In genomic region chr5:168895295-168896019, GRCh38 we compare ENCODE assay signal across 23 cellular contexts.
DNase-seq lines count a peak whose midpoint lies in the region; ATAC-seq and TF ChIP-seq lines count a peak whose summit lies in the region.
"Had no signal": no experiment of that assay in that cellular context is flagged by ENCODE, and none has a peak within 500 bp of the region (broad histone marks: within the 10 kb centered on the region; RNA-seq: fewer than 3 reads in every experiment).

No MANE protein-coding gene starts in this region.

- no peak overlapping the region for H3K27ac ChIP-seq in HEK293 (ENCODE audit: extremely low read depth, low read depth, low read length)
- H3K27ac ChIP-seq in upper lobe of right lung: no peak overlapping the region
- H3K27ac ChIP-seq: BLaER1 had no signal

- peak overlapping the region; percentile 21 for H3K4me2 ChIP-seq in Loucy (ENCODE audit: low read depth, low read length, poor library complexity, severe bottlenecking)
- H3K4me2 ChIP-seq: BLaER1 had no signal

- no peaks in the 10 kb centered on the region for H4K20me1 ChIP-seq in Loucy (ENCODE audit: insufficient read depth, low read length, poor library complexity, severe bottlenecking)
- H4K20me1 ChIP-seq: BLaER1 had no signal

- intact Hi-C loops in upper lobe of right lung (cut with DNase I): no loop called here

- no peak for ATAC-seq in SK-N-SH treated with all-trans-retinoic acid at 6 μM for 48 hours
- no peak for ATAC-seq in upper lobe of right lung
- ATAC-seq: GM12878 had no signal

- H3K79me2 ChIP-seq in Loucy (ENCODE audit: insufficient read depth, low read length): no peaks in the 10 kb centered on the region

- H2AFZ ChIP-seq in Loucy (ENCODE audit: low read length): no peak overlapping the region

- H3F3A ChIP-seq in Loucy (ENCODE audit: low read depth): no peaks in the 10 kb centered on the region

- CTCF ChIA-PET in HEK293 (lab: Yijun Ruan, JAX): interaction anchor here (0.6 kb wide), 1 partner anchor 77 kb away, joined by 3 read pairs; no protein-coding TSS in a partner anchor

- H3K4me1 ChIP-seq in HEK293 (ENCODE audit: control insufficient read depth, insufficient read depth, low read length) (peaks cover 12% of the 10 kb centered on the region), Loucy (ENCODE audit: insufficient read depth, low read length, poor library complexity, severe bottlenecking) (peaks cover 65% of the 10 kb centered on the region), upper lobe of right lung (no peaks in the 10 kb centered on the region)

- H3K36me3 ChIP-seq in HEK293 (ENCODE audit: control insufficient read depth in 2 of 2, insufficient read depth in 1 of 2, low read length in 2 of 2): no peaks in the 10 kb centered on the region
- H3K36me3 ChIP-seq in Loucy (ENCODE audit: insufficient read depth, low read length): no peaks in the 10 kb centered on the region
- no peaks in the 10 kb centered on the region for H3K36me3 ChIP-seq in upper lobe of right lung
- H3K36me3 ChIP-seq: BE2C, BLaER1 had no signal

- TF ChIP-seq CTCF in HEK293 (tag by site-specific recombination; IDR thresholded peaks at IDR 0.05) (no peak), Loucy (conservative IDR thresholded peaks at IDR 0.05; ENCODE audit: low read length) (no peak), upper lobe of right lung (IDR thresholded peaks at IDR 0.05) (no peak)

- H3K9ac ChIP-seq in Loucy (ENCODE audit: low read depth, low read length, poor library complexity, severe bottlenecking): no peak overlapping the region
- H3K9ac ChIP-seq: BLaER1 had no signal

- H3K9me3 ChIP-seq in HEK293 (ENCODE audit: control insufficient read depth, insufficient read depth, low read depth, low read length) (no peaks in the 10 kb centered on the region), Loucy (ENCODE audit: insufficient read depth, low read depth, low read length) (no peaks in the 10 kb centered on the region), upper lobe of right lung (no peaks in the 10 kb centered on the region)
- H3K9me3 ChIP-seq: BE2C, BLaER1 had no signal

- POLR2A ChIA-PET in HEK293 (lab: Yijun Ruan, JAX): no interaction called here

- H3K9me2 ChIP-seq in Loucy (replicated peaks; ENCODE audit: low read depth, low read length): no peaks in the 10 kb centered on the region

- no peak for DNase-seq in upper lobe of right lung
- no peak for DNase-seq in NK-92 treated with Interleukin-12 subunit alpha and Interleukin-12 subunit beta, amount 100 ng/mL, for 24 hours (lab: John Stamatoyannopoulos, UW)
- DNase-seq in stimulated activated CD4-positive, alpha-beta T cell treated with anti-CD3 and anti-CD28 coated beads, Interleukin-15, amount 100 ng/mL, for 24 hours: no peak
- DNase-seq: 8988T; ACHN; BE2C; C1 segment of cervical spinal cord; CD4-positive, alpha-beta memory T cell; CD4-positive, CD25-positive, alpha-beta regulatory T cell; CD8-positive, alpha-beta memory T cell; COR-L47; DMS 273 treated with DMSO at 0.1 percent for 48 hours; DMS153; DMS53; DMS79; DND-41; EL; GDM1 had no signal

- H3K27me3 ChIP-seq in Loucy (ENCODE audit: insufficient read depth, low read length, poor library complexity, severe bottlenecking) (no peaks in the 10 kb centered on the region), upper lobe of right lung (peaks cover 4% of the 10 kb centered on the region)
- H3K27me3 ChIP-seq: BE2C, BLaER1 had no signal

- no peak overlapping the region for H3K4me3 ChIP-seq in HEK293 (ENCODE audit: low read depth, low read length)
- H3K4me3 ChIP-seq in Loucy (ENCODE audit: low read length, poor library complexity, severe bottlenecking): no peak overlapping the region
- H3K4me3 ChIP-seq in upper lobe of right lung: no peak overlapping the region
- H3K4me3 ChIP-seq: BLaER1, GM12878 had no signal

TF ChIP-seq in HEK293, 187 proteins besides CTCF, POLR2A, EP300 and RAD21:
- no peak for TF ChIP-seq ZEB2 (tag by site-specific recombination; IDR thresholded peaks at IDR 0.05)
- no peak for TF ChIP-seq SP2 (tag by site-specific recombination; IDR thresholded peaks at IDR 0.05)
- no peak for TF ChIP-seq ZNF16 (tag by site-specific recombination; IDR thresholded peaks at IDR 0.05; ENCODE audit: low read depth)
- TF ChIP-seq ZNF214 (tag by site-specific recombination; IDR thresholded peaks at IDR 0.05; ENCODE audit: borderline replicate concordance): no peak
- TF ChIP-seq ZNF416 (tag by site-specific recombination; IDR thresholded peaks at IDR 0.05): peak; percentile 59; the same call in 1 of the 2 replicates
- TF ChIP-seq ZNF140 (tag by site-specific recombination; IDR thresholded peaks at IDR 0.05): no peak
- no peak for TF ChIP-seq ZNF488 (tag by site-specific recombination; IDR thresholded peaks at IDR 0.05)
- TF ChIP-seq ZNF623 (tag by site-specific recombination; IDR thresholded peaks at IDR 0.05): no peak

TF ChIP-seq in SK-N-SH treated with all-trans-retinoic acid at 6 μM for 48 hours, 23 proteins besides CTCF, POLR2A, EP300 and RAD21:
- TF ChIP-seq ZFP30 (CRISPR knock-in tag; IDR thresholded peaks at IDR 0.05) (no peak), BACH2 (CRISPR knock-in tag; IDR thresholded peaks at IDR 0.05; ENCODE audit: borderline replicate concordance) (no peak), TCF4 (CRISPR knock-in tag; IDR thresholded peaks at IDR 0.05; ENCODE audit: borderline replicate concordance) (peak; percentile 53)
TF ChIP-seq in SK-N-SH treated with all-trans-retinoic acid at 6 μM for 48 hours: peak in this region for 1.
